Comparison of ENCODE assay signal across 23 cellular contexts in the genomic region with DNA sequence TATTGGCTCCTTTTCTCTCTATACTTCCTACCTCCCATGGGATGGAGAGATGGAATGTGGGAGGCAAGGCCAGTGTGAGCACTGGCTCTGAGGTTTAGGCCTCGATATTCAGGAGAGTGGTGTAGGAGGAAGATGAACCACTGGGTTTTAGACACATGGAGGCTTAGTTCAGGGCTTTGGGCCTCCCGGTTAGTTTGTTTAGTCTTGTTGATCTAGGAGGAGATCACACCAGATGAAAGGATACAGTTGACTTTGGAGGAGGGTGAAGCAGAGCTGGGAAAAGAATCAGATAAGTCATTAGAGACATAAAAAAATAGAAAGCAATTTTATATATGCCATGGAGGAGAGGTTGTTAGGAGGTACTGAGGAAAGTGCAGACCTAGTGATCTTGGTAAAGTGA. TPM values are rescaled to one million over a fixed set of nuclear protein-coding genes. Genes with fewer than 3 reads are reported as not detected.
DNase-seq lines count a peak whose midpoint lies in the region; ATAC-seq and TF ChIP-seq lines count a peak whose summit lies in the region.
"Had no signal": no experiment of that assay in that cellular context is flagged by ENCODE, and none has a peak within 500 bp of the region (broad histone marks: within the 10 kb centered on the region; RNA-seq: fewer than 3 reads in every experiment).

No MANE protein-coding gene starts in this region.

- H3K27ac Mint-ChIP-seq in activated naive CD8-positive, alpha-beta T cell treated with anti-CD3 and anti-CD28 coated beads for 36 hours = peak overlapping the region; percentile 34
- H3K27ac Mint-ChIP-seq: CD8-positive, alpha-beta T cell had no signal

- peak overlapping the region; percentile 42 for H3K27ac ChIP-seq in 22Rv1
- H3K27ac ChIP-seq: BLaER1 treated with 17β-estradiol and CSF1 and Interleukin-3, amounts not matched to agents 10 nM and 100 nM; KMS-11 had no signal

- ATAC-seq in left lobe of liver = no peak
- ATAC-seq: CD8-positive, alpha-beta T cell; PC-3 had no signal

- no peak for TF ChIP-seq CTCF in 22Rv1 (IDR thresholded peaks at IDR 0.05)

- H3K36me3 Mint-ChIP-seq in activated naive CD8-positive, alpha-beta T cell treated with anti-CD3 and anti-CD28 coated beads for 36 hours = peaks cover 38% of the 10 kb centered on the region

- H3K4me1 Mint-ChIP-seq in activated naive CD8-positive, alpha-beta T cell treated with anti-CD3 and anti-CD28 coated beads for 36 hours = peaks cover 5% of the 10 kb centered on the region

- no peak overlapping the region for H3K4me3 Mint-ChIP-seq in activated naive CD8-positive, alpha-beta T cell treated with anti-CD3 and anti-CD28 coated beads for 36 hours
- H3K4me3 Mint-ChIP-seq: CD8-positive, alpha-beta T cell; IgD-negative memory B cell had no signal

- no peaks in the 10 kb centered on the region for H3K27me3 Mint-ChIP-seq in activated naive CD8-positive, alpha-beta T cell treated with anti-CD3 and anti-CD28 coated beads for 36 hours
- H3K27me3 Mint-ChIP-seq: IgD-negative memory B cell had no signal

- DNase-seq in NCI-H510A treated with DMSO at 0.1 percent for 48 hours (lab: John Stamatoyannopoulos, UW) (peak; percentile 4), NCI-H510A (lab: John Stamatoyannopoulos, UW) (no peak), DMS53 (lab: John Stamatoyannopoulos, UW) (peak; percentile 83), left lobe of liver (ENCODE audit: low spot score) (no peak), AG08396 (ENCODE audit: low spot score) (no peak)
- DNase-seq in activated naive CD8-positive, alpha-beta T cell treated with anti-CD3 and anti-CD28 coated beads for 36 hours = no peak
- DNase-seq: AML-193; Caco-2; CD8-positive, alpha-beta T cell; HCEC 1CT; NCI-H1048; NCI-H187; NCI-H2081 treated with DMSO at 0.1 percent for 48 hours; NCI-H226; NCI-H748 treated with DMSO at 0.1 percent for 48 hours; NK-92 treated with Interleukin-12 subunit alpha and Interleukin-12 subunit beta, amount 100 ng/mL, for 24 hours; PC-3; SK-N-SH; SW 1271 had no signal

- peaks cover 4% of the 10 kb centered on the region for H3K9me3 Mint-ChIP-seq in activated naive CD8-positive, alpha-beta T cell treated with anti-CD3 and anti-CD28 coated beads for 36 hours
- H3K9me3 Mint-ChIP-seq: CD8-positive, alpha-beta T cell had no signal

RNA-seq across cellular contexts. Expression of a gene that starts 30.9 kb away (rescaled TPM):
- total RNA-seq in activated naive CD8-positive, alpha-beta T cell treated with anti-CD3 and anti-CD28 coated beads for 36 hours = 10 to 100 TPM; 68.4 to 81.3 TPM
- total RNA-seq in left lobe of liver = 6.8 TPM

Comparison
In these comparisons a context has a peak if more than half of its experiments do, and no peak if none do; other contexts are left out.
1. DNase-seq: peak in NCI-H510A treated with DMSO at 0.1 percent for 48 hours (single experiment) and DMS53 (single experiment); none in NCI-H510A (single experiment), activated naive CD8-positive, alpha-beta T cell treated with anti-CD3 and anti-CD28 coated beads for 36 hours (single experiment), left lobe of liver (single experiment) and AG08396 (single experiment).